In the genomic region with DNA sequence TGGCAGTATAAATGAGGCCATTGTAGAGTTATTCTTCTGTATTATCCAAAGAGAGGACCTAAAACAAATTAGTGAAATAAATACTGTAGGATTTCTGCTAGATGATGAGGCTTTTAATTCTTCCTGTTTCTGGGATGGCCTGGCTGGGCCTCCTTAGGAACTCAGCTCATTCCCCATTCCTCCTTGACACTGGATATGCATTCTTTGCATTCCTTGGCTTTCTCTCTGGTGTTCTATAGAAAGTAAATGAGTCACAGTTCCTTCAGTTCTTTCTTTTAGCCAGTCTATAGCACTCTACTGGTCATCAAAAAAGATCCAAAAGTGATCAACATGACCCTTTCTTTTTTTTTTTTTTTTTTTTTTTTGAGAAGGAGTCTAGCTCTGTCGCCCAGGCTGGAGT, we compare ENCODE assay signal across 20 cellular contexts.
DNase-seq lines count a peak whose midpoint lies in the region; ATAC-seq and TF ChIP-seq lines count a peak whose summit lies in the region.
"Had no signal": no experiment of that assay in that cellular context is flagged by ENCODE, and none has a peak within 500 bp of the region (broad histone marks: within the 10 kb centered on the region; RNA-seq: fewer than 3 reads in every experiment).

No MANE protein-coding gene starts in this region.

- peak; percentile 59 for DNase-seq in HS-27A (ENCODE audit: low read depth)
- DNase-seq in brain microvascular endothelial cell = peak; percentile 41
- DNase-seq in kidney tubule cell (ENCODE audit: low spot score) = peak; percentile 26
- DNase-seq in activated gamma-delta T cell treated with Interleukin-2 at 50 U/mL for 16 hours = no peak
- no peak for DNase-seq in activated CD8-positive, alpha-beta memory T cell treated with anti-CD3 and anti-CD28 coated beads, Interleukin-2, amount 50 U/mL, for 4 hours
- DNase-seq: activated CD4-positive, alpha-beta T cell treated with anti-CD3 and anti-CD28 coated beads for 36 hours; activated naive CD8-positive, alpha-beta T cell treated with anti-CD3 and anti-CD28 coated beads for 36 hours; AML-193; DMS 273 treated with DMSO at 0.1 percent for 48 hours; NCI-H2081; NCI-H774; stimulated activated CD4-positive, alpha-beta T cell treated with anti-CD3 and anti-CD28 coated beads, Interleukin-4, amount 100 ng/mL, for 24 hours; transverse colon had no signal

- no peak for ATAC-seq in HG03135 (IDR thresholded peaks at IDR 0.05; ENCODE audit: unreplicated experiment)
- ATAC-seq: activated CD4-positive, alpha-beta T cell treated with anti-CD3 and anti-CD28 coated beads for 36 hours; esophagus mucosa; sciatic nerve had no signal

- no peaks in the 10 kb centered on the region for H3K36me3 ChIP-seq in brain microvascular endothelial cell (replicated peaks)
- H3K36me3 ChIP-seq: neutrophil, transverse colon had no signal

- TF ChIP-seq CTCF in brain microvascular endothelial cell (IDR thresholded peaks at IDR 0.05; ENCODE audit: low read depth, low read length, missing control alignments) = no peak

- H3K4me3 ChIP-seq in brain microvascular endothelial cell (ENCODE audit: low read depth, low read length) = no peak overlapping the region
- H3K4me3 ChIP-seq: hepatocyte, lung, transverse colon had no signal

- H3K27ac ChIP-seq in brain microvascular endothelial cell = no peak overlapping the region
- H3K27ac ChIP-seq: hepatocyte, HL-60, neutrophil, transverse colon had no signal

- in situ Hi-C loops in brain microvascular endothelial cell (cut with HindIII; ENCODE audit: low pct_ligation_motif_present, low sequenced_read_pairs) = no loop called here

- no peaks in the 10 kb centered on the region for H3K27me3 ChIP-seq in brain microvascular endothelial cell (replicated peaks)
- H3K27me3 ChIP-seq: hepatocyte, neutrophil had no signal

Comparison
In these comparisons a context has a peak if more than half of its experiments do, and no peak if none do; other contexts are left out.
1. DNase-seq: peak in HS-27A (single experiment), brain microvascular endothelial cell (single experiment) and kidney tubule cell (single experiment); none in activated gamma-delta T cell treated with Interleukin-2 at 50 U/mL for 16 hours (single experiment) and activated CD8-positive, alpha-beta memory T cell treated with anti-CD3 and anti-CD28 coated beads, Interleukin-2, amount 50 U/mL, for 4 hours (single experiment).